8 cellular contexts compared by ENCODE assay signal in the genomic region with DNA sequence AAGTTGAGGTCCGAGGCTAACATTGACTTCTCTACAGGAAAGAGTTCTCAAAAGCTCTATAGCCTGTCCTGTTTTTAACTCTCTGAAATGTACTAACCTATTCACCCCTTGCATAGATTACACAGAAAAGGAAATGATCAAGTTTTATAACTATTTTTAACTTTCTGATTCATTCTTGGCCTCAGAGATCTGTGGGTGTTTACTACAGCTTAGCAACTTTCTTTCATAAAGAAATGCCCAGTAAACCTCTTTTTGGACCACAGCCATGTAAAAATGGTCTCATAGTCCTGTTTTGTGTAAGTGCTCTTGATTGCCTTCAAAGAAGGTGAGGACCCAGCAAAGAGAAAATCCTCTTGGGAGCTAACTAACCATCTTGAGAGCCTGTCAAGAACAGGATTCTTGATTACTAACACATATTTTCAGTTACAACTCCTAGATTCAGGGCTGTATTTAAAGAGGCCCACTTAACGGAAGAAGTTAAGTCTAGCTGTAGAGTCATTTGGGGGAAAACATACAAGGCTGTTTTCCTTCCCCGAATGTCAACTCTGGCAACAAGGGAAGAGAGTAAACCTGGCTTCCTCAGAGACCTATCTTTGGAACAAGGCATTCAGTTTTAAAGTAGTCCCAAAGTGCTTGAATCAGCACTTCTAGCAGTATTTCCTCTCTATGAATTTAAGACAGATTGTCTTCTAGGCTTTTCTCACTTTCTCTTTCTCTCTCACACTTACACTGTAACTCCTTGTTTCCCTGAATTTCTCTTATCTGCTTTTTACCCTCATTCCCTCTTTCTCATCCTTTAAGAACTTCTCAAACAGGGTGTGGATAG.
DNase-seq lines count a peak whose midpoint lies in the region; ATAC-seq and TF ChIP-seq lines count a peak whose summit lies in the region.

No MANE protein-coding gene starts in this region.

- H3F3A ChIP-seq in neural progenitor cell (ENCODE audit: low read depth): no peaks in the 10 kb centered on the region

- DNase-seq in CD8-positive, alpha-beta memory T cell: no peak
- DNase-seq in brain microvascular endothelial cell: peak; percentile 73
- no peak for DNase-seq in neural progenitor cell (ENCODE audit: low spot score)
- no peak for DNase-seq in esophagus muscularis mucosa (ENCODE audit: extremely low spot score)
- no peak for DNase-seq in HEK293T (ENCODE audit: extremely low spot score)
- DNase-seq in DMS153 treated with DMSO at 0.1 percent for 48 hours (lab: John Stamatoyannopoulos, UW; ENCODE audit: unreplicated experiment): no peak

- no peaks in the 10 kb centered on the region for H3K9me3 ChIP-seq in CD8-positive, alpha-beta memory T cell (ENCODE audit: low read length)
- H3K9me3 ChIP-seq in neural progenitor cell (ENCODE audit: low read depth) (no peaks in the 10 kb centered on the region), esophagus muscularis mucosa (peaks cover 0 to 8% (median 0%) of the 10 kb centered on the region in 4 donors)

- H3K9ac ChIP-seq in neural progenitor cell: no peak overlapping the region

- no peaks in the 10 kb centered on the region for H3K36me3 ChIP-seq in CD8-positive, alpha-beta memory T cell (ENCODE audit: insufficient read depth, low read length)
- H3K36me3 ChIP-seq in brain microvascular endothelial cell (replicated peaks) (no peaks in the 10 kb centered on the region), neural progenitor cell (no peaks in the 10 kb centered on the region), esophagus muscularis mucosa (no peaks in the 10 kb centered on the region)

- H3K4me3 ChIP-seq in CD8-positive, alpha-beta memory T cell (ENCODE audit: low read length): no peak overlapping the region
- H3K4me3 ChIP-seq in brain microvascular endothelial cell (ENCODE audit: low read depth, low read length) (no peak overlapping the region), neural progenitor cell (no peak overlapping the region), esophagus muscularis mucosa (no peak overlapping the region)

- POLR2A ChIA-PET in CD8-positive, alpha-beta memory T cell (lab: Charles Lee): interaction anchor here (1.1 kb wide), 1 partner anchor 84 kb away, joined by 3 read pairs; no protein-coding TSS in a partner anchor
- POLR2A ChIA-PET in HEK293T (lab: Yijun Ruan, JAX): no interaction called here

- H4K20me1 ChIP-seq in neural progenitor cell (ENCODE audit: low read depth): no peaks in the 10 kb centered on the region

- no peak overlapping the region for H3K27ac ChIP-seq in CD8-positive, alpha-beta memory T cell (ENCODE audit: low read depth, low read length)
- H3K27ac ChIP-seq in brain microvascular endothelial cell (peak overlapping the region; percentile 80), neural progenitor cell (no peak overlapping the region), esophagus muscularis mucosa (replicated peaks in 1 of 4) (no peak overlapping the region)

- CTCF ChIA-PET in CD8-positive, alpha-beta memory T cell (lab: Charles Lee): interaction anchor here (0.8 to 1.3 kb wide), 2 partner anchors 35 to 92 kb away, joined by 3 to 5 read pairs; no protein-coding TSS in a partner anchor
- CTCF ChIA-PET in HEK293T (lab: Yijun Ruan, JAX): no interaction called here

- peaks cover 17% of the 10 kb centered on the region for H3K4me1 ChIP-seq in CD8-positive, alpha-beta memory T cell (ENCODE audit: insufficient read depth, low read length)
- no peaks in the 10 kb centered on the region for H3K4me1 ChIP-seq in neural progenitor cell
- H3K4me1 ChIP-seq in esophagus muscularis mucosa: no peaks in the 10 kb centered on the region

- 52% methylated on average over 3 of the region's 3 CpGs for WGBS in esophagus muscularis mucosa

- ATAC-seq in GM19372 (IDR thresholded peaks at IDR 0.05; ENCODE audit: low read depth, unreplicated experiment): peak; percentile 84
- ATAC-seq in HG03139 (IDR thresholded peaks at IDR 0.05; ENCODE audit: unreplicated experiment): peak; percentile 71

- H3K27me3 Mint-ChIP-seq in CD8-positive, alpha-beta memory T cell: peaks cover 0 to 2% of the 10 kb centered on the region in 2 donors
- peaks cover 2% of the 10 kb centered on the region for H3K27me3 Mint-ChIP-seq in neural progenitor cell (ENCODE audit: insufficient read depth, low read depth)

- in situ Hi-C loops in brain microvascular endothelial cell (cut with HindIII; ENCODE audit: low pct_ligation_motif_present, low sequenced_read_pairs): no loop called here

- H3K27ac Mint-ChIP-seq in CD8-positive, alpha-beta memory T cell: peak overlapping the region in 5 of 8 donors; percentile 15 to 94 (median 56)
- H3K27ac Mint-ChIP-seq in neural progenitor cell: no peak overlapping the region

- intact Hi-C loops in esophagus muscularis mucosa (cut with DNase I): no loop called here

- H3K4me1 Mint-ChIP-seq in CD8-positive, alpha-beta memory T cell: peaks cover 25 to 45% (median 39%) of the 10 kb centered on the region in 3 donors
- H3K4me1 Mint-ChIP-seq in neural progenitor cell: no peaks in the 10 kb centered on the region

- no peak overlapping the region for H3K4me2 ChIP-seq in neural progenitor cell

- H3K9me3 Mint-ChIP-seq in CD8-positive, alpha-beta memory T cell: no peaks in the 10 kb centered on the region
- H3K9me3 Mint-ChIP-seq in neural progenitor cell: no peaks in the 10 kb centered on the region

- no peak for TF ChIP-seq EP300 in esophagus muscularis mucosa (IDR thresholded peaks at IDR 0.05)

- no peak for TF ChIP-seq POLR2A in esophagus muscularis mucosa (IDR thresholded peaks at IDR 0.05; ENCODE audit: low read depth)

- H3K27me3 ChIP-seq in CD8-positive, alpha-beta memory T cell (ENCODE audit: insufficient read depth, low read length, poor library complexity, severe bottlenecking): no peaks in the 10 kb centered on the region
- H3K27me3 ChIP-seq in brain microvascular endothelial cell (replicated peaks) (no peaks in the 10 kb centered on the region), neural progenitor cell (no peaks in the 10 kb centered on the region), esophagus muscularis mucosa (no peaks in the 10 kb centered on the region)

- no peak for TF ChIP-seq CTCF in brain microvascular endothelial cell (IDR thresholded peaks at IDR 0.05; ENCODE audit: low read depth, low read length, missing control alignments)
- no peak for TF ChIP-seq CTCF in neural progenitor cell (IDR thresholded peaks at IDR 0.05)
- TF ChIP-seq CTCF in esophagus muscularis mucosa (IDR thresholded peaks at IDR 0.05): no peak

- no peaks in the 10 kb centered on the region for H3K79me2 ChIP-seq in neural progenitor cell (ENCODE audit: low read depth)

- H3K36me3 Mint-ChIP-seq in CD8-positive, alpha-beta memory T cell: no peaks in the 10 kb centered on the region
- H3K36me3 Mint-ChIP-seq in neural progenitor cell: no peaks in the 10 kb centered on the region

- H2AFZ ChIP-seq in neural progenitor cell (replicated peaks): no peak overlapping the region

- H3K4me3 Mint-ChIP-seq in CD8-positive, alpha-beta memory T cell: peak overlapping the region in 3 of 7 donors; percentile 3 to 17 (median 11)
- no peak overlapping the region for H3K4me3 Mint-ChIP-seq in neural progenitor cell

TF ChIP-seq in HEK293T, 16 proteins besides CTCF, POLR2A, EP300 and RAD21:
- TF ChIP-seq FOXA1 (IDR thresholded peaks at IDR 0.05) (no peak), SP1 (IDR thresholded peaks at IDR 0.05) (no peak), L3MBTL2 (conservative IDR thresholded peaks at IDR 0.05) (no peak), HDGF (IDR thresholded peaks at IDR 0.05; ENCODE audit: borderline replicate concordance) (no peak), CTBP1 (IDR thresholded peaks at IDR 0.05; ENCODE audit: borderline replicate concordance) (no peak), ARNT (IDR thresholded peaks at IDR 0.05) (no peak), NFRKB (IDR thresholded peaks at IDR 0.05) (no peak), LEF1 (IDR thresholded peaks at IDR 0.05; ENCODE audit: borderline replicate concordance) (no peak), ZNF384 (IDR thresholded peaks at IDR 0.05) (no peak)
- TF ChIP-seq, protein P1, sequence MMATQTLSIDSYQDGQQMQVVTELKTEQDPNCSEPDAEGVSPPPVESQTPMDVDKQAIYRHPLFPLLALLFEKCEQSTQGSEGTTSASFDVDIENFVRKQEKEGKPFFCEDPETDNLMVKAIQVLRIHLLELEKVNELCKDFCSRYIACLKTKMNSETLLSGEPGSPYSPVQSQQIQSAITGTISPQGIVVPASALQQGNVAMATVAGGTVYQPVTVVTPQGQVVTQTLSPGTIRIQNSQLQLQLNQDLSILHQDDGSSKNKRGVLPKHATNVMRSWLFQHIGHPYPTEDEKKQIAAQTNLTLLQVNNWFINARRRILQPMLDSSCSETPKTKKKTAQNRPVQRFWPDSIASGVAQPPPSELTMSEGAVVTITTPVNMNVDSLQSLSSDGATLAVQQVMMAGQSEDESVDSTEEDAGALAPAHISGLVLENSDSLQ (IDR thresholded peaks at IDR 0.05): no peak
